Comparison of ENCODE assay signal across 17 cellular contexts in the genomic region with DNA sequence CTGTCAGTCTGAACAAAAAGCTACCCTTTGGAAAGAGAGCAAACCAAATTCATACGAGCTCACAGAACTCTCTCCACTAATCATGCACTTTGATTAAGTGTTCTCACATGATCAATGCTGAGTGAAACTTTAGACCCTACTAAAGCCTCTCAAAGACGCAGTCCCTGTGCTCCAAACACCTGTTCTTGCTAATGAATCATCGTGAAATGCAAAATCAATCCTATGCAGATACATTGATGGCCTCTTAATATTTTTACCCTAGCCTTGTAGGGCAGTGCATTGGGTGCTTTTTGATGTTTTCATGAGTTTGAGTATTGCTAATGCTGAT.
DNase-seq lines count a peak whose midpoint lies in the region; ATAC-seq and TF ChIP-seq lines count a peak whose summit lies in the region.
"Had no signal": no experiment of that assay in that cellular context is flagged by ENCODE, and none has a peak within 500 bp of the region (broad histone marks: within the 10 kb centered on the region; RNA-seq: fewer than 3 reads in every experiment).

No MANE protein-coding gene starts in this region.

- H3K27me3 ChIP-seq in left ventricle myocardium inferior (ENCODE audit: low read depth) (no peaks in the 10 kb centered on the region), RWPE2 (ENCODE audit: insufficient read depth, poor library complexity, severe bottlenecking) (no peaks in the 10 kb centered on the region), lung (ENCODE audit: control insufficient read depth, insufficient read depth) (no peaks in the 10 kb centered on the region), upper lobe of left lung (no peaks in the 10 kb centered on the region), ovary (no peaks in the 10 kb centered on the region)

- intact Hi-C loops in left ventricle myocardium inferior (cut with micrococcal nuclease) (no loop called here), Right ventricle myocardium inferior (cut with DNase I) (no loop called here), ovary (cut with DNase I) (loop anchor here in 1 of 4 donors (2.0 kb wide), 1 partner anchor 64 kb away; no protein-coding TSS in a partner anchor)

- TF ChIP-seq CTCF in left ventricle myocardium inferior (IDR thresholded peaks at IDR 0.05; ENCODE audit: borderline replicate concordance) (no peak), RWPE2 (IDR thresholded peaks at IDR 0.05; ENCODE audit: poor library complexity, severe bottlenecking) (no peak), lung (IDR thresholded peaks at IDR 0.05; ENCODE audit: control extremely low read depth, extremely low read depth) (no peak), upper lobe of left lung (IDR thresholded peaks at IDR 0.05) (no peak), ovary (IDR thresholded peaks at IDR 0.05) (no peak)

- no peaks in the 10 kb centered on the region for H3K9me3 ChIP-seq in left ventricle myocardium inferior (replicated peaks)
- H3K9me3 ChIP-seq in RWPE2 (ENCODE audit: severe bottlenecking), result no peaks in the 10 kb centered on the region
- H3K9me3 ChIP-seq in lung (ENCODE audit: control insufficient read depth in 2 of 2, insufficient read depth in 1 of 2, low read length in 1 of 2), result no peaks in the 10 kb centered on the region
- no peaks in the 10 kb centered on the region for H3K9me3 ChIP-seq in upper lobe of left lung
- H3K9me3 ChIP-seq in ovary, result no peaks in the 10 kb centered on the region

- H3K27ac ChIP-seq in left ventricle myocardium inferior (replicated peaks) (peak overlapping the region; percentile 87), RWPE2 (ENCODE audit: poor library complexity, severe bottlenecking) (peak overlapping the region; percentile 98), lung (ENCODE audit: low read depth in 1 of 2, low read length in 1 of 2) (peak overlapping the region; percentile 43 to 61), upper lobe of left lung (peak overlapping the region; percentile 65 to 78 (median 72)), ovary (no peak overlapping the region)

- H3K4me3 ChIP-seq in left ventricle myocardium inferior (no peak overlapping the region), RWPE2 (ENCODE audit: severe bottlenecking) (no peak overlapping the region), lung (no peak overlapping the region), upper lobe of left lung (no peak overlapping the region), ovary (no peak overlapping the region)

- no peak for TF ChIP-seq POLR2A in upper lobe of left lung (IDR thresholded peaks at IDR 0.05)
- TF ChIP-seq POLR2A in ovary (IDR thresholded peaks at IDR 0.05), result no peak

- H3K4me1 ChIP-seq in left ventricle myocardium inferior, result peaks cover 22% of the 10 kb centered on the region
- peaks cover 30% of the 10 kb centered on the region for H3K4me1 ChIP-seq in RWPE2 (ENCODE audit: insufficient read depth, poor library complexity, severe bottlenecking)
- H3K4me1 ChIP-seq in lung (ENCODE audit: control insufficient read depth in 2 of 2, insufficient read depth in 2 of 2, low read length in 2 of 2), result peaks cover 4 to 5% of the 10 kb centered on the region in 2 donors
- peaks cover 0 to 8% (median 5%) of the 10 kb centered on the region in 4 donors for H3K4me1 ChIP-seq in upper lobe of left lung
- H3K4me1 ChIP-seq in ovary (ENCODE audit: insufficient read depth), result no peaks in the 10 kb centered on the region

- no peak for ATAC-seq in Right ventricle myocardium inferior
- no peak for ATAC-seq in RWPE2 (ENCODE audit: low read depth)
- no peak for ATAC-seq in lung (ENCODE audit: insufficient read depth, low FRiP score)
- no peak for ATAC-seq in upper lobe of left lung (ENCODE audit: low FRiP score in 2 of 2)
- ATAC-seq: activated T-cell treated with anti-CD3 and anti-CD28 coated beads, Interleukin-2, amount 50 U/mL, for 72 hours; left colon had no signal

- H3K36me3 ChIP-seq in left ventricle myocardium inferior (no peaks in the 10 kb centered on the region), RWPE2 (ENCODE audit: low read depth) (no peaks in the 10 kb centered on the region), lung (ENCODE audit: control insufficient read depth in 2 of 2, insufficient read depth in 2 of 2, low read length in 2 of 2) (no peaks in the 10 kb centered on the region), upper lobe of left lung (no peaks in the 10 kb centered on the region), ovary (no peaks in the 10 kb centered on the region)

- TF ChIP-seq EP300 in upper lobe of left lung (IDR thresholded peaks at IDR 0.05) (no peak), ovary (IDR thresholded peaks at IDR 0.05) (no peak)

- DNase-seq in left ventricle myocardium inferior (no peak), Right ventricle myocardium inferior (ENCODE audit: missing footprints) (no peak), RWPE2 (ENCODE audit: low spot score) (no peak), lung (ENCODE audit: low spot score) (no peak), upper lobe of left lung (no peak), GDM1 (lab: John Stamatoyannopoulos, UW) (no peak), ovary (no peak), NCI-H2227 (lab: John Stamatoyannopoulos, UW; ENCODE audit: unreplicated experiment) (no peak)
- DNase-seq: activated B cell treated with CpG ODN at 0.5 μM for 24 hours; activated T-cell treated with anti-CD3 and anti-CD28 coated beads, Interleukin-2, amount 50 U/mL, for 72 hours; caudate nucleus; DND-41; effector CD4-positive, alpha-beta T cell; left colon; naive B cell; NCI-H1105; SIG-M5 had no signal

- WGBS in lung, 2 donors, result 53 to 95% methylated on average over 3 of the region's 3 CpGs
- WGBS in upper lobe of left lung, 2 donors, result 89 to 92% methylated on average over 3 of the region's 3 CpGs
- 53 to 90% (median 84%) methylated on average over 3 of the region's 3 CpGs for WGBS in ovary, 3 donors

Comparison
In these comparisons a context has a peak if more than half of its experiments do, and no peak if none do; other contexts are left out.
1. H3K27ac ChIP-seq: peak in left ventricle myocardium inferior (single experiment), RWPE2 (single experiment), lung (2 of 2) and upper lobe of left lung (4 of 4); none in ovary (0 of 2).